In genomic region chr6:26571592-26572296, GRCh38 we compare ENCODE assay signal across 8 cellular contexts. TPM values are rescaled to one million over a fixed set of nuclear protein-coding genes. Genes with fewer than 3 reads are reported as not detected.
DNase-seq lines count a peak whose midpoint lies in the region; ATAC-seq and TF ChIP-seq lines count a peak whose summit lies in the region.

No MANE protein-coding gene starts in this region.

- peaks cover 3% of the 10 kb centered on the region for H3K36me3 Mint-ChIP-seq in activated CD4-positive, alpha-beta memory T cell treated with anti-CD3 and anti-CD28 coated beads for 36 hours

- DNase-seq in AG10803 (ENCODE audit: low read depth) (peak; percentile 85), HAP-1 (ENCODE audit: low spot score in 2 of 2) (peak; percentile 50 to 56), NCI-H510A treated with DMSO at 0.1 percent for 48 hours (lab: John Stamatoyannopoulos, UW) (peak; percentile 96), epithelial cell of prostate (ENCODE audit: low read depth, low spot score) (no peak), mucosa of gallbladder (ENCODE audit: low spot score) (peak; percentile 47), thoracic aorta (ENCODE audit: low spot score) (no peak)
- DNase-seq in activated CD4-positive, alpha-beta memory T cell treated with anti-CD3 and anti-CD28 coated beads for 36 hours: peak; percentile 65
- DNase-seq in effector CD8-positive, alpha-beta T cell (lab: John Stamatoyannopoulos, UW): no peak

- H3K4me1 Mint-ChIP-seq in activated CD4-positive, alpha-beta memory T cell treated with anti-CD3 and anti-CD28 coated beads for 36 hours (ENCODE audit: low read depth): peaks cover 29% of the 10 kb centered on the region

- H3K4me1 ChIP-seq in HAP-1 (no peaks in the 10 kb centered on the region), thoracic aorta (ENCODE audit: control insufficient read depth in 1 of 2, low read depth in 2 of 2) (peaks cover 0 to 4% of the 10 kb centered on the region in 2 donors)

- H3K27ac ChIP-seq in epithelial cell of prostate: peak overlapping the region; percentile 84
- peak overlapping the region; percentile 67 to 81 for H3K27ac ChIP-seq in thoracic aorta

- CTCF ChIA-PET in activated CD4-positive, alpha-beta memory T cell treated with anti-CD3 and anti-CD28 coated beads for 36 hours (lab: Charles Lee): interaction anchor here (0.7 to 9.9 kb wide), 9 partner anchors 8 to 1128 kb away, joined by 4 to 179 read pairs (median 6); partner anchors contain the start of gene ABT1

- H3K4me3 ChIP-seq in AG10803 (ENCODE audit: low read length) (peak overlapping the region; percentile 68), HAP-1 (no peak overlapping the region), thoracic aorta (peak overlapping the region; percentile 75)

- H3K27me3 ChIP-seq in HAP-1 (ENCODE audit: low read depth) (0 out of 2 replicates have a peak, but pooled peaks cover 1% of the 10 kb centered on the region), thoracic aorta (replicated peaks; ENCODE audit: insufficient read depth) (no peaks in the 10 kb centered on the region)

- H3K9me3 ChIP-seq in HAP-1 (no peaks in the 10 kb centered on the region), thoracic aorta (no peaks in the 10 kb centered on the region)

- POLR2A ChIA-PET in activated CD4-positive, alpha-beta memory T cell treated with anti-CD3 and anti-CD28 coated beads for 36 hours (lab: Charles Lee): interaction anchor here (0.6 to 1.4 kb wide), 4 partner anchors 21 to 301 kb away, joined by 3 to 4 read pairs (median 4); no protein-coding TSS in a partner anchor

- peak overlapping the region; percentile 80 for H3K27ac Mint-ChIP-seq in activated CD4-positive, alpha-beta memory T cell treated with anti-CD3 and anti-CD28 coated beads for 36 hours

- peak; percentile 82 for ATAC-seq in thoracic aorta (ENCODE audit: insufficient number of reproducible peaks, low FRiP score, low read depth)

- in situ Hi-C loops in HAP-1 (cut with MboI; ENCODE audit: low sequenced_read_pairs): no loop called here

- intact Hi-C loops in activated CD4-positive, alpha-beta memory T cell treated with anti-CD3 and anti-CD28 coated beads for 36 hours (cut with micrococcal nuclease): loop anchor here (1.0 kb wide), 1 partner anchor 24 kb away; no protein-coding TSS in a partner anchor

- H3K9me3 Mint-ChIP-seq in activated CD4-positive, alpha-beta memory T cell treated with anti-CD3 and anti-CD28 coated beads for 36 hours: peaks cover 2% of the 10 kb centered on the region

- H3K27me3 Mint-ChIP-seq in activated CD4-positive, alpha-beta memory T cell treated with anti-CD3 and anti-CD28 coated beads for 36 hours: peaks cover 4% of the 10 kb centered on the region

- H3K36me3 ChIP-seq in HAP-1 (replicated peaks) (no peaks in the 10 kb centered on the region), thoracic aorta (no peaks in the 10 kb centered on the region)

- 0 out of 2 replicates have a peak, but pooled peaks have one; percentile 0 for TF ChIP-seq CTCF in AG10803 (conservative IDR thresholded peaks at IDR 0.05; ENCODE audit: low read length)
- TF ChIP-seq CTCF in thoracic aorta (IDR thresholded peaks at IDR 0.05): no peak

- peak overlapping the region; percentile 81 for H3K4me3 Mint-ChIP-seq in activated CD4-positive, alpha-beta memory T cell treated with anti-CD3 and anti-CD28 coated beads for 36 hours

RNA-seq across cellular contexts. Expression of gene ABT1, which starts 25.0 kb away (rescaled TPM):
- 10 to 100 TPM; 22.6 to 22.7 TPM for total RNA-seq in activated CD4-positive, alpha-beta memory T cell treated with anti-CD3 and anti-CD28 coated beads for 36 hours
- 11.6 TPM for total RNA-seq in mucosa of gallbladder
- 10 to 100 TPM; 11.8 to 17.1 TPM for total RNA-seq in thoracic aorta

RNA-seq across cellular contexts. Expression of gene HMGN4, which starts 33.6 kb away (rescaled TPM):
- total RNA-seq in activated CD4-positive, alpha-beta memory T cell treated with anti-CD3 and anti-CD28 coated beads for 36 hours: 10 to 100 TPM; 93.2 to 96.0 TPM
- 55.8 TPM for total RNA-seq in mucosa of gallbladder
- 10 to 100 TPM; 41.3 to 45.9 TPM for total RNA-seq in thoracic aorta

Comparison
In these comparisons a context has a peak if more than half of its experiments do, and no peak if none do; other contexts are left out.
1. DNase-seq: peak in AG10803 (single experiment), HAP-1 (2 of 2), NCI-H510A treated with DMSO at 0.1 percent for 48 hours (single experiment), activated CD4-positive, alpha-beta memory T cell treated with anti-CD3 and anti-CD28 coated beads for 36 hours (single experiment) and mucosa of gallbladder (single experiment); none in epithelial cell of prostate (single experiment), thoracic aorta (single experiment) and effector CD8-positive, alpha-beta T cell (single experiment).